ENCODE assay signal across 23 cellular contexts in the genomic region with DNA sequence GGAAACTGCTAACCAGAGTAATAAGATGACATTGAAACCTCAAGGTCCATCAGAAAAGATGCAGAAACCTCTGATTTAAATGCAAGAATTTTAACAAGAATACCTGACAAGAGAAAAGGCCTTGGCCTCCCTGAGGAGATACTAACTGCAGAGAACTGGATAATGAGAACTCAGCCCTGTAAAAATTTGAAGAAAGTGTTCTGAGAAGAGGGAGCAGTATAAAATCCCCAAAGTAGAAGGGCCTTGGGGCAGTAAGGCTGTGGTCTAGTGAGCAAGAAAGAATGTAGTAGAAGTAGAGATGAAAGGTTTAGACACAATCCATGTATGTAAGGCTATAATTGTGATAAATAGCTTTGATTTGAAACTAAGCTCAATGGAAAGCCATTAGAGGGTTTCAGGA.
DNase-seq lines count a peak whose midpoint lies in the region; ATAC-seq lines count a peak whose summit lies in the region.
"Had no signal": no experiment of that assay in that cellular context is flagged by ENCODE, and none has a peak within 500 bp of the region (broad histone marks: within the 10 kb centered on the region; RNA-seq: fewer than 3 reads in every experiment).

No MANE protein-coding gene starts in this region.

- H3K9ac ChIP-seq in SK-N-MC (ENCODE audit: insufficient read length), result no peak overlapping the region
- H3K9ac ChIP-seq: KMS-11 had no signal

- ATAC-seq in HG03571 (IDR thresholded peaks at IDR 0.05; ENCODE audit: unreplicated experiment) (no peak), HG03095 (IDR thresholded peaks at IDR 0.05; ENCODE audit: unreplicated experiment) (no peak)
- ATAC-seq: CD8-positive, alpha-beta T cell; Right ventricle myocardium inferior had no signal

- H3K4me3 ChIP-seq in SK-N-MC, result no peak overlapping the region

- no peaks in the 10 kb centered on the region for H3K9me3 ChIP-seq in SK-N-MC (ENCODE audit: low read depth, low read length)

- H3K36me3 ChIP-seq in SK-N-MC (ENCODE audit: insufficient read depth, low read length), result no peaks in the 10 kb centered on the region

- DNase-seq in NCI-H82 treated with DMSO at 0.1 percent for 48 hours (lab: John Stamatoyannopoulos, UW; ENCODE audit: unreplicated experiment), result peak; percentile 24
- DNase-seq in NCI-H82 (lab: John Stamatoyannopoulos, UW), result no peak
- DNase-seq in SK-N-MC (ENCODE audit: low read depth, low spot score), result peak; percentile 42
- DNase-seq in glomerular visceral epithelial cell (ENCODE audit: extremely low spot score), result peak; percentile 1
- no peak for DNase-seq in SHP77 (lab: John Stamatoyannopoulos, UW)
- no peak for DNase-seq in HCEC 1CT
- DNase-seq: AML-193; C1 segment of cervical spinal cord; Calu3; CD8-positive, alpha-beta T cell; DMS153; MV-4-11; NCI-H1694; NCI-H2081; NCI-H2171; NCI-H345; NCI-H524; OCI-M1 had no signal

- peak overlapping the region; percentile 48 for H3K27ac ChIP-seq in SK-N-MC
- H3K27ac ChIP-seq: 22Rv1, KMS-11 had no signal

Comparison
In these comparisons a context has a peak if more than half of its experiments do, and no peak if none do; other contexts are left out.
1. DNase-seq: peak in NCI-H82 treated with DMSO at 0.1 percent for 48 hours (single experiment), SK-N-MC (single experiment) and glomerular visceral epithelial cell (single experiment); none in NCI-H82 (single experiment), SHP77 (0 of 2) and HCEC 1CT (single experiment).